In the genomic region with DNA sequence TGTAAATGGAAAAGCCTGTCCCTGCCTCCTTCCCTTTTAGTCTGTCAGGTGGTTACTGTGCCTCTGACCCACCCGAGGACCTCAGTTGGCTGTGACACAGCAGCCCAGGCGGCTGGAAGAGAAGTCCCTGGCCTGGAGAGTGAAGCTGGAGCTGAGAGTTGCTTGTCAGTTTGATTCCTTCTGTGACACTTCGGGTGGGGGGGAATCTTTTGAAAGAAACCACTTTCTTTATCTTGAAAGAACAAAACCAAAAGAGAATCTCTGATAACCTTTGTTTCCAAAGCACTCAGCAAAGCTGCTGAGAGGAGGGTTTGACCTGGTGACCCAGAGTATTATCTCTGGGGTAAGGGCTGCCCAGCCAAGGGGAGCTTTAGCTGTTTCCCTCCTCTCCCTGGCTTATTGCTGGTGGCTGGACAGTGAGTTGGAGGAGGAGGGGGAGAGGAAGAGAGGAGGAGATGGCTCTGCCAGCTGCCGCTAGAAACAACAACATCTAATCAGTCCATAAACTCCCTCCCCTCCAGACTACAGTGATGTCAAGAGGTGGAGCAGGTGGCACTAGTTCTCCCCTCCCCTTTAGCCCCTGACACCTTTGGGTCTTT, we compare ENCODE assay signal across 8 cellular contexts. TPM values are rescaled to one million over a fixed set of nuclear protein-coding genes. Genes with fewer than 3 reads are reported as not detected.
DNase-seq lines count a peak whose midpoint lies in the region; ATAC-seq and TF ChIP-seq lines count a peak whose summit lies in the region.

No MANE protein-coding gene starts in this region.

- TF ChIP-seq CTCF in mucosa of descending colon (IDR thresholded peaks at IDR 0.05): no peak

- H3K36me3 ChIP-seq in mucosa of descending colon (ENCODE audit: low read depth) (no peaks in the 10 kb centered on the region), MG63 (no peaks in the 10 kb centered on the region)

- peaks cover 56% of the 10 kb centered on the region for H3K4me1 ChIP-seq in mucosa of descending colon (ENCODE audit: low read depth)

- peak; percentile 71 for DNase-seq in ELF-1 (ENCODE audit: low read depth, low spot score)
- DNase-seq in NCI-H526 treated with DMSO at 0.1 percent for 48 hours (lab: John Stamatoyannopoulos, UW): peak; percentile 60
- peak; percentile 40 for DNase-seq in central memory CD4-positive, alpha-beta T cell
- DNase-seq in mucosa of descending colon: peak in 1 of 3 donors; percentile 20
- no peak for DNase-seq in CD1c-positive myeloid dendritic cell (ENCODE audit: extremely low spot score)
- no peak for DNase-seq in MG63
- DNase-seq in ACHN: no peak

- H3K9me3 ChIP-seq in mucosa of descending colon (no peaks in the 10 kb centered on the region), MG63 (no peaks in the 10 kb centered on the region)

- in situ Hi-C loops in ACHN (cut with HindIII; ENCODE audit: low pct_ligation_motif_present, low pct_unique_long_range_greater_than_20kb, low sequenced_read_pairs): no loop called here

- no peaks in the 10 kb centered on the region for H3K27me3 ChIP-seq in MG63

- ATAC-seq in mucosa of descending colon (peak; percentile 3), HG03097 (IDR thresholded peaks at IDR 0.05; ENCODE audit: low FRiP score, unreplicated experiment) (no peak)

- intact Hi-C loops in mucosa of descending colon (cut with DNase I, micrococcal nuclease): no loop called here

- H3K4me3 ChIP-seq in mucosa of descending colon (no peak overlapping the region), MG63 (no peak overlapping the region)

RNA-seq across cellular contexts. Expression of a gene that starts 34.0 kb away (rescaled TPM):
- total RNA-seq in mucosa of descending colon: 10 to 100 TPM; 29.6 to 33.8 (median 32.8) TPM
- 1.4 and 1.9 TPM in 2 replicates for total RNA-seq in MG63 (2014; rRNA removed; shearing (Covaris generic); ENCODE audit: low replicate concordance)

Comparison
In these comparisons a context has a peak if more than half of its experiments do, and no peak if none do; other contexts are left out.
1. DNase-seq: peak in ELF-1 (single experiment), NCI-H526 treated with DMSO at 0.1 percent for 48 hours (single experiment) and central memory CD4-positive, alpha-beta T cell (single experiment); none in CD1c-positive myeloid dendritic cell (single experiment), MG63 (single experiment) and ACHN (single experiment).
2. RNA of a gene that starts 34.0 kb away (total RNA-seq): 29.6 to 33.8 TPM in mucosa of descending colon; 1.4 to 1.9 TPM in MG63; every median in the first group is over 10 times any median in the second.